ENCODE assay signal across 1 cellular context in the genomic region with DNA sequence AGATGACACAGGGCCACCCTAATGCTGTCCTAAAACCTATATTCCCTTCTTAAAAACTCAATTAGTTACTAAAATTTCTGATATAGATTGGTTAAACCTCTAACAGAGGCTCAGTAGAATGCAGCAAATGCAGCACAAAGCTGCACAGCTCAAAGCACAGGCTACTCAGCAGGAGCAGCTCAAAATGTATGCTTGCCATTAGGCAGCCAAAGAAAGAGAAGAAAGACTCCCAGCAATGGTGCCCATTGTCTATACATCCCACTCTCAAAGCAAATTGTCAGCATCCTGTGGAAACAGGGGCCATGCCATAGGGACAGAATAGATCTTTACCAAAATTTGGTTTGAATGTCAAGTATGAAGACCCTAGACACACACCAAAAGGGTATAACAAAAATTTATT.
TF ChIP-seq lines count a peak whose summit lies in the region.

No MANE protein-coding gene starts in this region.

TF ChIP-seq in WTC11, 78 proteins besides CTCF, POLR2A, EP300 and RAD21 (continued from another document):
- TF ChIP-seq CBFB (CRISPR knock-in tag; IDR thresholded peaks at IDR 0.05; ENCODE audit: low read depth), result no peak
- no peak for TF ChIP-seq PRRX2 (CRISPR knock-in tag; IDR thresholded peaks at IDR 0.05)
- TF ChIP-seq, protein P1, sequence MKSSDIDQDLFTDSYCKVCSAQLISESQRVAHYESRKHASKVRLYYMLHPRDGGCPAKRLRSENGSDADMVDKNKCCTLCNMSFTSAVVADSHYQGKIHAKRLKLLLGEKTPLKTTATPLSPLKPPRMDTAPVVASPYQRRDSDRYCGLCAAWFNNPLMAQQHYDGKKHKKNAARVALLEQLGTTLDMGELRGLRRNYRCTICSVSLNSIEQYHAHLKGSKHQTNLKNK (CRISPR knock-in tag; IDR thresholded peaks at IDR 0.05), result no peak
- no peak for TF ChIP-seq ZNF396 (CRISPR knock-in tag; IDR thresholded peaks at IDR 0.05; ENCODE audit: borderline replicate concordance)
- TF ChIP-seq, protein P2, sequence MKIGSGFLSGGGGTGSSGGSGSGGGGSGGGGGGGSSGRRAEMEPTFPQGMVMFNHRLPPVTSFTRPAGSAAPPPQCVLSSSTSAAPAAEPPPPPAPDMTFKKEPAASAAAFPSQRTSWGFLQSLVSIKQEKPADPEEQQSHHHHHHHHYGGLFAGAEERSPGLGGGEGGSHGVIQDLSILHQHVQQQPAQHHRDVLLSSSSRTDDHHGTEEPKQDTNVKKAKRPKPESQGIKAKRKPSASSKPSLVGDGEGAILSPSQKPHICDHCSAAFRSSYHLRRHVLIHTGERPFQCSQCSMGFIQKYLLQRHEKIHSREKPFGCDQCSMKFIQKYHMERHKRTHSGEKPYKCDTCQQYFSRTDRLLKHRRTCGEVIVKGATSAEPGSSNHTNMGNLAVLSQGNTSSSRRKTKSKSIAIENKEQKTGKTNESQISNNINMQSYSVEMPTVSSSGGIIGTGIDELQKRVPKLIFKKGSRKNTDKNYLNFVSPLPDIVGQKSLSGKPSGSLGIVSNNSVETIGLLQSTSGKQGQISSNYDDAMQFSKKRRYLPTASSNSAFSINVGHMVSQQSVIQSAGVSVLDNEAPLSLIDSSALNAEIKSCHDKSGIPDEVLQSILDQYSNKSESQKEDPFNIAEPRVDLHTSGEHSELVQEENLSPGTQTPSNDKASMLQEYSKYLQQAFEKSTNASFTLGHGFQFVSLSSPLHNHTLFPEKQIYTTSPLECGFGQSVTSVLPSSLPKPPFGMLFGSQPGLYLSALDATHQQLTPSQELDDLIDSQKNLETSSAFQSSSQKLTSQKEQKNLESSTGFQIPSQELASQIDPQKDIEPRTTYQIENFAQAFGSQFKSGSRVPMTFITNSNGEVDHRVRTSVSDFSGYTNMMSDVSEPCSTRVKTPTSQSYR (CRISPR knock-in tag; IDR thresholded peaks at IDR 0.05), result no peak
- TF ChIP-seq, protein P3, sequence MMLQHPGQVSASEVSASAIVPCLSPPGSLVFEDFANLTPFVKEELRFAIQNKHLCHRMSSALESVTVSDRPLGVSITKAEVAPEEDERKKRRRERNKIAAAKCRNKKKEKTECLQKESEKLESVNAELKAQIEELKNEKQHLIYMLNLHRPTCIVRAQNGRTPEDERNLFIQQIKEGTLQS (CRISPR knock-in tag; conservative IDR thresholded peaks at IDR 0.05), result no peak
- TF ChIP-seq, protein P4, sequence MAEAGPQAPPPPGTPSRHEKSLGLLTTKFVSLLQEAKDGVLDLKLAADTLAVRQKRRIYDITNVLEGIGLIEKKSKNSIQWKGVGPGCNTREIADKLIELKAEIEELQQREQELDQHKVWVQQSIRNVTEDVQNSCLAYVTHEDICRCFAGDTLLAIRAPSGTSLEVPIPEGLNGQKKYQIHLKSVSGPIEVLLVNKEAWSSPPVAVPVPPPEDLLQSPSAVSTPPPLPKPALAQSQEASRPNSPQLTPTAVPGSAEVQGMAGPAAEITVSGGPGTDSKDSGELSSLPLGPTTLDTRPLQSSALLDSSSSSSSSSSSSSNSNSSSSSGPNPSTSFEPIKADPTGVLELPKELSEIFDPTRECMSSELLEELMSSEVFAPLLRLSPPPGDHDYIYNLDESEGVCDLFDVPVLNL (CRISPR knock-in tag; IDR thresholded peaks at IDR 0.05; ENCODE audit: borderline replicate concordance, low read depth), result no peak
- no peak for TF ChIP-seq ETV6 (CRISPR knock-in tag; IDR thresholded peaks at IDR 0.05)
- TF ChIP-seq, protein P5, sequence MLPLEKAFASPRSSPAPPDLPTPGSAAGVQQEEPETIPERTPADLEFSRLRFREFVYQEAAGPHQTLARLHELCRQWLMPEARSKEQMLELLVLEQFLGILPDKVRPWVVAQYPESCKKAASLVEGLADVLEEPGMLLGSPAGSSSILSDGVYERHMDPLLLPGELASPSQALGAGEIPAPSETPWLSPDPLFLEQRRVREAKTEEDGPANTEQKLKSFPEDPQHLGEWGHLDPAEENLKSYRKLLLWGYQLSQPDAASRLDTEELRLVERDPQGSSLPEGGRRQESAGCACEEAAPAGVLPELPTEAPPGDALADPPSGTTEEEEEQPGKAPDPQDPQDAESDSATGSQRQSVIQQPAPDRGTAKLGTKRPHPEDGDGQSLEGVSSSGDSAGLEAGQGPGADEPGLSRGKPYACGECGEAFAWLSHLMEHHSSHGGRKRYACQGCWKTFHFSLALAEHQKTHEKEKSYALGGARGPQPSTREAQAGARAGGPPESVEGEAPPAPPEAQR (CRISPR knock-in tag; IDR thresholded peaks at IDR 0.05), result no peak
- TF ChIP-seq, protein P6, sequence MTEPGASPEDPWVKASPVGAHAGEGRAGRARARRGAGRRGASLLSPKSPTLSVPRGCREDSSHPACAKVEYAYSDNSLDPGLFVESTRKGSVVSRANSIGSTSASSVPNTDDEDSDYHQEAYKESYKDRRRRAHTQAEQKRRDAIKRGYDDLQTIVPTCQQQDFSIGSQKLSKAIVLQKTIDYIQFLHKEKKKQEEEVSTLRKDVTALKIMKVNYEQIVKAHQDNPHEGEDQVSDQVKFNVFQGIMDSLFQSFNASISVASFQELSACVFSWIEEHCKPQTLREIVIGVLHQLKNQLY (CRISPR knock-in tag; IDR thresholded peaks at IDR 0.05), result no peak
- TF ChIP-seq OVOL2 (CRISPR knock-in tag; IDR thresholded peaks at IDR 0.05; ENCODE audit: borderline replicate concordance), result no peak
